In the genomic region with DNA sequence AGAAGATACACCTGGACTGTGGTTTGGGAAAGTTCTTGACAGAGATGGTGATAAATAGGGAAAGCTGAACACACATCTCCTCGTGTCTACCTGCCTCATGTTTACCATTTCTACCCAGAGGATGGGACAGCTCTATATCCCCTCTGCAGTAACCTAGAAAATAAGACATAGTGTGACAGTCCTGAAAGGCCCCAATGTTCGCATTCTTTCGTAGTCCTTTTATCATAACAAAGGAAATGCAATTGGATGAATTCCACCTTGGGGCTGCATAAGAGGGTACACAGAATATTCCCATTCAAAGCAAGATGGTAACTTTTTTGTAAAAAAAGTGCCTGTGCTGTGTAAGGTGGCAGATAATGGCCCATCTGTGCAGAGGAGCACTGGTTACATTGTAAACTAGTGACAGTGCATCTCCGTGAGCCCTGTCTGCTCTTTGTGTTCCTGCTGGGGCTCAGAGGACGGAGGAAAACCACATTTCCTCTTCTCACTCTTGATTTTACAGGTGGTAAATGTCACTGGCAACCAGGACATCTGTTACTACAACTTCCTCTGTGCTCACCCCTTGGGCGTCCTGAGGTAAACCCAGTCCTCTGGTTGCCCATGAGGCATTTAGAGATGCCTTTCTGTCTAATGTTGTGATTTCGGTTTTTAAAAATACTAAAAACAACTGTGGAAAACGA, we compare ENCODE assay signal across 8 cellular contexts.
DNase-seq lines count a peak whose midpoint lies in the region; ATAC-seq, FAIRE-seq and TF ChIP-seq lines count a peak whose summit lies in the region.

No MANE protein-coding gene starts in this region.

- TF ChIP-seq POLR2A in GM12878 (IDR thresholded peaks at IDR 0.05; ENCODE audit: low read depth, low read length) = no peak

- BruUV-seq in GM12878 (replicated peaks; lab: Mats Ljungman, UMichigan) = no TSS peak

- intact Hi-C loops in GM12878 (cut with micrococcal nuclease; ENCODE audit: unreplicated experiment) = no loop called here

- no peaks in the 10 kb centered on the region for H3K79me2 ChIP-seq in GM12878 (ENCODE audit: control insufficient read depth, insufficient read depth, low read length)

- H3K9ac ChIP-seq in GM12878 (ENCODE audit: control insufficient read depth, insufficient read depth, low read length) = no peak overlapping the region

- TF ChIP-seq EP300 in GM12878 (IDR thresholded peaks at IDR 0.05; ENCODE audit: borderline replicate concordance in 1 of 2, control insufficient read depth in 1 of 2, low read depth in 2 of 2, low read length in 2 of 2) = peak in 1 of 2 experiments; percentile 56; a peak in 1 of 4 replicates

- peak; percentile 97 for FAIRE-seq in GM12878 (lab: Jason Lieb, UNC)

- H3K36me3 ChIP-seq in GM12878 (ENCODE audit: control insufficient read depth in 2 of 2, insufficient read depth in 2 of 2, low read length in 1 of 2) = peaks cover 12 to 61% of the 10 kb centered on the region in 2 experiments

- CTCF ChIA-PET in GM12878 (lab: Yijun Ruan, JAX) = interaction anchor here (0.6 to 4.6 kb wide), 5 partner anchors 28 to 140 kb away, joined by 3 to 21 read pairs (median 3); partner anchors contain the start of gene ATP6V1A

- H3K4me2 ChIP-seq in GM12878 (ENCODE audit: control insufficient read depth, insufficient read depth) = peak overlapping the region; percentile 51; the same call in 1 of the 2 replicates

- peaks cover 17% of the 10 kb centered on the region for H3K4me1 ChIP-seq in GM12878 (ENCODE audit: control insufficient read depth, insufficient read depth, low read length)

- SMC1A ChIA-PET in GM12878 (lab: Charles Lee; ENCODE audit: uncharacterized antibody, unreplicated experiment) = interaction anchor here (1.0 to 3.4 kb wide), 7 partner anchors 11 to 114 kb away, joined by 3 to 12 read pairs (median 4); no protein-coding TSS in a partner anchor

- no peak for TF ChIP-seq CTCF in GM12878 (IDR thresholded peaks at IDR 0.05 in 2 of 3, conservative IDR thresholded peaks at IDR 0.05 in 1 of 3; ENCODE audit: control insufficient read depth in 2 of 3, extremely low read depth in 1 of 3, insufficient read depth in 1 of 3, low read depth in 3 of 3, low read length in 3 of 3)

- RAD21 ChIA-PET in GM12878 (lab: Charles Lee; ENCODE audit: unreplicated experiment) = no interaction called here

- no peaks in the 10 kb centered on the region for H3K27me3 ChIP-seq in GM12878 (replicated peaks in 1 of 2; ENCODE audit: control insufficient read depth in 2 of 2, insufficient read depth in 2 of 2, low read length in 1 of 2)

- no peaks in the 10 kb centered on the region for H3K9me3 ChIP-seq in GM12878 (replicated peaks; ENCODE audit: control insufficient read depth, insufficient read depth, low read length)

- TF ChIP-seq RAD21 in GM12878 (IDR thresholded peaks at IDR 0.05; ENCODE audit: insufficient read depth, low read depth, low read length) = no peak

- H2AFZ ChIP-seq in GM12878 (ENCODE audit: control insufficient read depth, low read depth, low read length) = no peak overlapping the region

- DNase-seq in MV-4-11 (lab: John Stamatoyannopoulos, UW) (peak; percentile 34), GM12878 (ENCODE audit: low read depth, low spot score) (peak; percentile 75), NCI-H2081 treated with DMSO at 0.1 percent for 48 hours (lab: John Stamatoyannopoulos, UW) (no peak), SW480 (ENCODE audit: low spot score) (no peak), 8988T (no peak), NCI-H1694 (lab: John Stamatoyannopoulos, UW) (no peak)

- no peaks in the 10 kb centered on the region for H4K20me1 ChIP-seq in GM12878 (ENCODE audit: control insufficient read depth, insufficient read depth)

- POLR2A ChIA-PET in GM12878 (lab: Charles Lee) = no interaction called here

- H3K27ac ChIP-seq in GM12878 (ENCODE audit: control insufficient read depth, insufficient read depth) = peak overlapping the region; percentile 52; the same call in 1 of the 2 replicates

- in situ Hi-C loops in GM12878 (cut with MboI) = no loop called here

- WGBS in GM12878 (ENCODE audit: insufficient coverage, insufficient replicate concordance, low lambda C conversion rate, missing lambda C conversion rate) = 7% methylated on average over 8 of the region's 8 CpGs

- ATAC-seq in GM18502 (IDR thresholded peaks at IDR 0.05; ENCODE audit: poor library complexity, unreplicated experiment) (peak; percentile 100), HG02571 (IDR thresholded peaks at IDR 0.05; ENCODE audit: unreplicated experiment) (peak; percentile 98), GM12878 (peak; percentile 99)

- H3K4me3 ChIP-seq in GM12878 = no peak overlapping the region

TF ChIP-seq in GM12878, 131 proteins besides CTCF, POLR2A, EP300 and RAD21 (continues in another document):
- TF ChIP-seq MLLT1 (IDR thresholded peaks at IDR 0.05) (no peak), CUX1 (IDR thresholded peaks at IDR 0.05; ENCODE audit: insufficient replicate concordance, low read depth, low read length) (no peak), IKZF1 (conservative IDR thresholded peaks at IDR 0.05) (peak; percentile 61), EZH2 (IDR thresholded peaks at IDR 0.05; ENCODE audit: borderline replicate concordance, control insufficient read depth, low read depth, low read length) (no peak), EGR1 (IDR thresholded peaks at IDR 0.05; ENCODE audit: borderline replicate concordance in 1 of 2, low read depth in 2 of 2, low read length in 2 of 2) (peak in 1 of 2 experiments; percentile 38; a peak in 1 of 3 replicates), JUNB (IDR thresholded peaks at IDR 0.05) (peak; percentile 62), SMC3 (IDR thresholded peaks at IDR 0.05; ENCODE audit: borderline replicate concordance, low read length) (no peak), BCL11A (IDR thresholded peaks at IDR 0.05; ENCODE audit: low read depth, low read length) (peak; percentile 44; the same call in 1 of the 2 replicates), RUNX3 (IDR thresholded peaks at IDR 0.05; ENCODE audit: low read length) (peak; percentile 94), IKZF2 (IDR thresholded peaks at IDR 0.05) (peak; percentile 39 to 47; a peak in 2 of 4 replicates), TBL1XR1 (IDR thresholded peaks at IDR 0.05; ENCODE audit: low read depth, low read length) (no peak), CHD4 (IDR thresholded peaks at IDR 0.05) (no peak), TARDBP (IDR thresholded peaks at IDR 0.05; ENCODE audit: borderline replicate concordance) (no peak), CREM (IDR thresholded peaks at IDR 0.05; ENCODE audit: low read depth) (peak; percentile 36; the same call in 1 of the 2 replicates), ETV6 (conservative IDR thresholded peaks at IDR 0.05 in 1 of 2, IDR thresholded peaks at IDR 0.05 in 1 of 2; ENCODE audit: borderline replicate concordance in 1 of 2, low read depth in 1 of 2) (peak in 1 of 2 experiments; percentile 98; a peak in 2 of 4 replicates), MTA3 (IDR thresholded peaks at IDR 0.05; ENCODE audit: borderline replicate concordance, low read length) (no peak; the same call in 1 of the 2 replicates), SPI1 (IDR thresholded peaks at IDR 0.05; ENCODE audit: borderline replicate concordance, insufficient read depth, low read depth, low read length) (peak; percentile 62)

Comparison
In these comparisons a context has a peak if more than half of its experiments do, and no peak if none do; other contexts are left out.
1. DNase-seq: peak in MV-4-11 (single experiment) and GM12878 (single experiment); none in NCI-H2081 treated with DMSO at 0.1 percent for 48 hours (single experiment), SW480 (single experiment), 8988T (single experiment) and NCI-H1694 (single experiment).
2. Peak in every context shown above with its lines, with median percentiles within 50 percentile points of each other: ATAC-seq.